Comparison of ENCODE assay signal across 9 cellular contexts in genomic region chr11:73152861-73153483, GRCh38. TPM values are rescaled to one million over a fixed set of nuclear protein-coding genes. Genes with fewer than 3 reads are reported as not detected.
A peak's percentile ranks its signal among the peaks of the same experiment; 100 is the strongest.
DNase-seq lines count a peak whose midpoint lies in the region; ATAC-seq, FAIRE-seq and TF ChIP-seq lines count a peak whose summit lies in the region.
"Had no signal": no experiment of that assay in that cellular context is flagged by ENCODE, and none has a peak within 500 bp of the region (broad histone marks: within the 10 kb centered on the region; RNA-seq: fewer than 3 reads in every experiment).

No MANE protein-coding gene starts in this region.

- DNase-seq in GM12892 (ENCODE audit: insufficient read length): peak; percentile 69
- peak; percentile 76 for DNase-seq in KG1 (lab: John Stamatoyannopoulos, UW)
- DNase-seq in neural crest cell (ENCODE audit: low read depth, low spot score): no peak
- DNase-seq in NCI-H2227 (lab: John Stamatoyannopoulos, UW; ENCODE audit: unreplicated experiment): no peak
- DNase-seq in NCI-H226: no peak
- DNase-seq in substantia nigra (lab: John Stamatoyannopoulos, UW): no peak

- TF ChIP-seq CTCF in neural crest cell (conservative IDR thresholded peaks at IDR 0.05): no peak

- H3K4me1 Mint-ChIP-seq in activated T-helper 17 cell treated with anti-CD3 and anti-CD28 coated beads, Interleukin-2, amount 50 U/mL, for 72 hours: peaks cover 38% of the 10 kb centered on the region
- H3K4me1 Mint-ChIP-seq in neural crest cell: no peaks in the 10 kb centered on the region

- peak; percentile 61 for ATAC-seq in GM21528 (IDR thresholded peaks at IDR 0.05; ENCODE audit: low FRiP score, unreplicated experiment)
- peak; percentile 79 for ATAC-seq in activated T-helper 17 cell treated with anti-CD3 and anti-CD28 coated beads, Interleukin-2, amount 50 U/mL, for 72 hours (replicated peaks)

- H3K36me3 Mint-ChIP-seq in activated T-helper 17 cell treated with anti-CD3 and anti-CD28 coated beads, Interleukin-2, amount 50 U/mL, for 72 hours (ENCODE audit: low read depth): no peaks in the 10 kb centered on the region
- H3K36me3 Mint-ChIP-seq in neural crest cell (ENCODE audit: low read depth): no peaks in the 10 kb centered on the region

- no peaks in the 10 kb centered on the region for H3K27me3 Mint-ChIP-seq in activated T-helper 17 cell treated with anti-CD3 and anti-CD28 coated beads, Interleukin-2, amount 50 U/mL, for 72 hours
- no peaks in the 10 kb centered on the region for H3K27me3 Mint-ChIP-seq in neural crest cell (ENCODE audit: low read depth)

- H3K27ac ChIP-seq in substantia nigra (ENCODE audit: low read depth, low read length, poor library complexity, severe bottlenecking): no peak overlapping the region
- H3K27ac ChIP-seq: epithelial cell of prostate had no signal

- H3K4me3 Mint-ChIP-seq in activated T-helper 17 cell treated with anti-CD3 and anti-CD28 coated beads, Interleukin-2, amount 50 U/mL, for 72 hours: peak overlapping the region; percentile 21
- no peak overlapping the region for H3K4me3 Mint-ChIP-seq in neural crest cell

- peak overlapping the region; percentile 36 for H3K27ac Mint-ChIP-seq in activated T-helper 17 cell treated with anti-CD3 and anti-CD28 coated beads, Interleukin-2, amount 50 U/mL, for 72 hours
- H3K27ac Mint-ChIP-seq in neural crest cell (ENCODE audit: unreplicated experiment): peak overlapping the region; percentile 47

- peak; percentile 84 for TF ChIP-seq POLR2A in GM12892 (IDR thresholded peaks at IDR 0.05; ENCODE audit: low read depth, low read length)

- FAIRE-seq in GM12892 (lab: Jason Lieb, UNC): peak; percentile 94

- H3K9me3 Mint-ChIP-seq in activated T-helper 17 cell treated with anti-CD3 and anti-CD28 coated beads, Interleukin-2, amount 50 U/mL, for 72 hours: no peaks in the 10 kb centered on the region
- no peaks in the 10 kb centered on the region for H3K9me3 Mint-ChIP-seq in neural crest cell

RNA-seq across cellular contexts. Expression of gene FCHSD2, which starts 10.9 kb away (rescaled TPM):
- 70.2 TPM for polyA plus RNA-seq in GM12892 (2012; ENCODE audit: missing spikeins)
- 10 to 100 TPM; 21.7 to 22.3 TPM for total RNA-seq in activated T-helper 17 cell treated with anti-CD3 and anti-CD28 coated beads, Interleukin-2, amount 50 U/mL, for 72 hours
- total RNA-seq in neural crest cell: 32.2 and 34.4 TPM in 2 replicates

Comparison
In these comparisons a context has a peak if more than half of its experiments do, and no peak if none do; other contexts are left out.
1. DNase-seq: peak in GM12892 (single experiment) and KG1 (single experiment); none in neural crest cell (single experiment), NCI-H2227 (single experiment), NCI-H226 (single experiment) and substantia nigra (0 of 49).